ENCODE assay signal across 22 cellular contexts in the genomic region with DNA sequence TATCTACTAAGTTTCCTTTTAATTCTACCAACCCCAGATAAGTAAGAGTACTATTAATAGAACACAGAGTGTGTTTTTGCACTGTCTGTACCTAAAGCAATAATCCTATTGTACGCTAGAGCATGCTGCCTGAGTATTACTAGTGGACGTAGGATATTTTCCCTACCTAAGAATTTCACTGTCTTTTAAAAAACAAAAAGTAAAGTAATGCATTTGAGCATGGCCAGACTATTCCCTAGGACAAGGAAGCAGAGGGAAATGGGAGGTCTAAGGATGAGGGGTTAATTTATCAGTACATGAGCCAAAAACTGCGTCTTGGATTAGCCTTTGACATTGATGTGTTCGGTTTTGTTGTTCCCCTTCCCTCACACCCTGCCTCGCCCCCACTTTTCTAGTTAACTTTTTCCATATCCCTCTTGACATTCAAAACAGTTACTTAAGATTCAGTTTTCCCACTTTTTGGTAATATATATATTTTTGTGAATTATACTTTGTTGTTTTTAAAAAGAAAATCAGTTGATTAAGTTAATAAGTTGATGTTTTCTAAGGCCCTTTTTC. TPM values are rescaled to one million over a fixed set of nuclear protein-coding genes. Genes with fewer than 3 reads are reported as not detected.
DNase-seq lines count a peak whose midpoint lies in the region; ATAC-seq and TF ChIP-seq lines count a peak whose summit lies in the region.
"Had no signal": no experiment of that assay in that cellular context is flagged by ENCODE, and none has a peak within 500 bp of the region (broad histone marks: within the 10 kb centered on the region; RNA-seq: fewer than 3 reads in every experiment).

No MANE protein-coding gene starts in this region.

- H3K9me3 ChIP-seq in suprapubic skin: no peaks in the 10 kb centered on the region

- TF ChIP-seq POLR2A in suprapubic skin (IDR thresholded peaks at IDR 0.05): no peak

- ATAC-seq in left ventricle myocardium superior: peak; percentile 81
- ATAC-seq: activated CD8-positive, alpha-beta T cell treated with anti-CD3 and anti-CD28 coated beads for 36 hours; HCT116 had no signal

- no peak for TF ChIP-seq EP300 in suprapubic skin (IDR thresholded peaks at IDR 0.05)

- H3K27me3 ChIP-seq in suprapubic skin: no peaks in the 10 kb centered on the region
- H3K27me3 ChIP-seq: neural progenitor cell had no signal

- WGBS in suprapubic skin: 59% methylated on average over 5 of the region's 5 CpGs

- H3K4me3 ChIP-seq in suprapubic skin: no peak overlapping the region
- H3K4me3 ChIP-seq: lung, neural progenitor cell, PC-9 had no signal

- intact Hi-C loops in left ventricle myocardium superior (cut with micrococcal nuclease): no loop called here

- TF ChIP-seq CTCF in suprapubic skin (IDR thresholded peaks at IDR 0.05): no peak

- H3K36me3 ChIP-seq in suprapubic skin: no peaks in the 10 kb centered on the region
- H3K36me3 ChIP-seq: neural progenitor cell had no signal

- H3K27ac ChIP-seq in epithelial cell of prostate (peak overlapping the region; percentile 61), suprapubic skin (peak overlapping the region; percentile 64)
- H3K27ac ChIP-seq: neural progenitor cell, PC-9 had no signal

- peak; percentile 68 for DNase-seq in NCI-H82 (lab: John Stamatoyannopoulos, UW)
- DNase-seq in epithelial cell of prostate (ENCODE audit: low read depth, low spot score): no peak
- DNase-seq in left ventricle myocardium superior: no peak
- DNase-seq in suprapubic skin (ENCODE audit: low spot score in 2 of 2): no peak
- DNase-seq in midbrain (lab: John Stamatoyannopoulos, UW): no peak
- DNase-seq in activated CD4-positive, CD25-positive, alpha-beta regulatory T cell treated with anti-CD3 and anti-CD28 coated beads, Interleukin-2, amount 50 U/mL, for 72 hours: no peak
- DNase-seq in cerebellum (ENCODE audit: low spot score): no peak
- DNase-seq: activated CD8-positive, alpha-beta T cell treated with anti-CD3 and anti-CD28 coated beads for 36 hours; activated naive CD8-positive, alpha-beta T cell treated with anti-CD3 and anti-CD28 coated beads, Interleukin-2, amount 10 ng/mL, durations not matched to agents 7 days and 5 days; cerebellar nuclear complex; NCI-H1105 treated with DMSO at 0.1 percent for 48 hours; NCI-H2029; NCI-H345; NCI-H774; PC-9; posterior cingulate gyrus; SIG-M5; stimulated activated CD4-positive, alpha-beta T cell treated with anti-CD3 and anti-CD28 coated beads, Interleukin-1b, Interleukin-23, amount 100 ng/mL, for 48 hours; substantia nigra had no signal

- H3K4me1 ChIP-seq in suprapubic skin: peaks cover 20% of the 10 kb centered on the region
- H3K4me1 ChIP-seq: neural progenitor cell had no signal

RNA-seq across cellular contexts. Expression of gene HLF, which starts 56.8 kb away (rescaled TPM):
- total RNA-seq in left ventricle myocardium superior: 38.8 TPM
- total RNA-seq in suprapubic skin: 10 to 100 TPM; 26.2 to 41.8 (median 36.5) TPM
- total RNA-seq in cerebellum: 13.5 TPM
- total RNA-seq: PC-9 had no signal
